Comparison of ENCODE assay signal across 8 cellular contexts in the genomic region with DNA sequence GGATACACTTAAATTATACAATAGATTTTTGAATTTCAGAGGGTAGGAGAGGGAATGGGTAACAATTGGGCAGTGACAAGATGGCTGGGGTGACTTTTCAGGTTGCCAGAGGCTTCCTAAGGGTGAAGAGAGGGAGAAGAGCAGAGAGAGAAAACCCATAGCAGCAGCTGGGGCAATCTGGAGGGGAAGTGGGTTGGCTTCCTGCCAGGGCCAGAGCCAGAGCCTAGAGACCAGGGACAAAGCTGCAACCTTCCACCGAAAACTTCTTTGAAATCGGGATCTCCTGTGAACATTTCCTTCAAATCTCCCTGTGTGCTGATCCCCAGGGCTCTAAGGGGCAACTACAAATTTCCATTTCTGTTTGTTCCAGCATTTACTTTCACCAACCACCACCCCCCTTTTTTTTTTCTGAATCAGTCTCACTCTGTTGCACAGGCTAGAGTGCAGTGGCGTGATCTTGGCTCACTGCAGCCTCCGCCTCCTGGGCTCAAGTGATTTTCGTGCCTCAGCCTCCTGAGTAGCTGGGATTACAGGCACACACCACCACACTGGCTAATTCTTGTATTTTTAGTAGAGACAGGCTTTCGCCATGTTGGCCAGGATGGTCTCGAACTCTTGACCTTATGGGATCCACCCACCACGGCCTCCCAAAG. TPM values are rescaled to one million over a fixed set of nuclear protein-coding genes. Genes with fewer than 3 reads are reported as not detected.
DNase-seq lines count a peak whose midpoint lies in the region; ATAC-seq and TF ChIP-seq lines count a peak whose summit lies in the region.

No MANE protein-coding gene starts in this region.

- no peak overlapping the region for H3K4me3 ChIP-seq in A673 (ENCODE audit: low read depth, low read length, poor library complexity, severe bottlenecking)
- H3K4me3 ChIP-seq in Loucy (ENCODE audit: low read length, poor library complexity, severe bottlenecking) = peak overlapping the region; percentile 55
- H3K4me3 ChIP-seq in heart left ventricle = no peak overlapping the region
- no peak overlapping the region for H3K4me3 ChIP-seq in tibial artery
- H3K4me3 ChIP-seq in gastrocnemius medialis = no peak overlapping the region

- BruUV-seq in A673 (replicated peaks; lab: Mats Ljungman, UMichigan) = no TSS peak

- peak overlapping the region; percentile 16; the same call in 1 of the 2 replicates for H2AFZ ChIP-seq in Loucy (ENCODE audit: low read length)

- TF ChIP-seq CTCF in A673 (conservative IDR thresholded peaks at IDR 0.05; ENCODE audit: low read depth, low read length) = no peak
- TF ChIP-seq CTCF in Loucy (conservative IDR thresholded peaks at IDR 0.05; ENCODE audit: low read length) = no peak
- no peak for TF ChIP-seq CTCF in heart left ventricle (IDR thresholded peaks at IDR 0.05)
- no peak for TF ChIP-seq CTCF in tibial artery (IDR thresholded peaks at IDR 0.05)
- TF ChIP-seq CTCF in gastrocnemius medialis (IDR thresholded peaks at IDR 0.05 in 4 of 5, conservative IDR thresholded peaks at IDR 0.05 in 1 of 5) = no peak

- DNase-seq in A673 (ENCODE audit: low spot score) = peak; percentile 66
- peak; percentile 40 to 58 for DNase-seq in activated CD4-positive, alpha-beta T cell treated with anti-CD3 and anti-CD28 coated beads for 4 hours
- DNase-seq in heart left ventricle = peak in 4 of 5 donors; percentile 60 to 87 (median 71)
- DNase-seq in tibial artery = peak in 1 of 2 donors; percentile 56
- no peak for DNase-seq in gastrocnemius medialis
- DNase-seq in DMS153 (lab: John Stamatoyannopoulos, UW) = no peak

- intact Hi-C loops in A673 (cut with micrococcal nuclease; ENCODE audit: unreplicated experiment) = no loop called here
- intact Hi-C loops in heart left ventricle (cut with DNase I) = no loop called here
- intact Hi-C loops in tibial artery (cut with DNase I; ENCODE audit: low total_unique reads) = no loop called here
- intact Hi-C loops in gastrocnemius medialis (cut with DNase I; ENCODE audit: low total_unique reads) = no loop called here

- POLR2A ChIA-PET in A673 (lab: Charles Lee; ENCODE audit: low non-redundant PET) = no interaction called here

- in situ Hi-C loops in gastrocnemius medialis (cut with MboI; ENCODE audit: low sequenced_read_pairs in 4 of 4) = no loop called here

- no peaks in the 10 kb centered on the region for H3K27me3 ChIP-seq in A673 (replicated peaks; ENCODE audit: insufficient read depth, low read depth, low read length, poor library complexity)
- no peaks in the 10 kb centered on the region for H3K27me3 ChIP-seq in Loucy (ENCODE audit: insufficient read depth, low read length, poor library complexity, severe bottlenecking)
- H3K27me3 ChIP-seq in heart left ventricle = no peaks in the 10 kb centered on the region
- H3K27me3 ChIP-seq in tibial artery = no peaks in the 10 kb centered on the region
- H3K27me3 ChIP-seq in gastrocnemius medialis = no peaks in the 10 kb centered on the region

- H3K9ac ChIP-seq in Loucy (ENCODE audit: low read depth, low read length, poor library complexity, severe bottlenecking) = peak overlapping the region; percentile 37

- H3K4me1 ChIP-seq in A673 (ENCODE audit: insufficient read depth, low read length, poor library complexity, severe bottlenecking) = peaks cover 46% of the 10 kb centered on the region
- H3K4me1 ChIP-seq in Loucy (ENCODE audit: insufficient read depth, low read length, poor library complexity, severe bottlenecking) = peaks cover 32% of the 10 kb centered on the region
- peaks cover 0 to 75% (median 37%) of the 10 kb centered on the region in 12 donors for H3K4me1 ChIP-seq in heart left ventricle
- H3K4me1 ChIP-seq in tibial artery = peaks cover 2 to 68% (median 50%) of the 10 kb centered on the region in 4 donors
- peaks cover 13 to 19% of the 10 kb centered on the region in 2 donors for H3K4me1 ChIP-seq in gastrocnemius medialis

- H3K9me2 ChIP-seq in Loucy (replicated peaks; ENCODE audit: low read depth, low read length) = no peaks in the 10 kb centered on the region

- no peak for ATAC-seq in heart left ventricle
- ATAC-seq in gastrocnemius medialis = no peak
- ATAC-seq in HG03175 (IDR thresholded peaks at IDR 0.05; ENCODE audit: unreplicated experiment) = no peak

- H4K20me1 ChIP-seq in Loucy (ENCODE audit: insufficient read depth, low read length, poor library complexity, severe bottlenecking) = peaks cover 9% of the 10 kb centered on the region

- TF ChIP-seq POLR2A in heart left ventricle (IDR thresholded peaks at IDR 0.05) (no peak), gastrocnemius medialis (IDR thresholded peaks at IDR 0.05) (no peak)

- H3F3A ChIP-seq in Loucy (ENCODE audit: low read depth) = no peaks in the 10 kb centered on the region

- H3K9me3 ChIP-seq in A673 (ENCODE audit: low read depth, low read length, poor library complexity, severe bottlenecking) (no peaks in the 10 kb centered on the region), Loucy (ENCODE audit: insufficient read depth, low read depth, low read length) (no peaks in the 10 kb centered on the region), heart left ventricle (no peaks in the 10 kb centered on the region), tibial artery (no peaks in the 10 kb centered on the region), gastrocnemius medialis (no peaks in the 10 kb centered on the region)

- no peaks in the 10 kb centered on the region for H3K36me3 ChIP-seq in A673 (ENCODE audit: insufficient read depth, low read length, poor library complexity, severe bottlenecking)
- no peaks in the 10 kb centered on the region for H3K36me3 ChIP-seq in Loucy (ENCODE audit: insufficient read depth, low read length)
- peaks cover 0 to under 1% (median 0%) of the 10 kb centered on the region in 9 donors for H3K36me3 ChIP-seq in heart left ventricle
- H3K36me3 ChIP-seq in tibial artery = no peaks in the 10 kb centered on the region
- H3K36me3 ChIP-seq in gastrocnemius medialis = no peaks in the 10 kb centered on the region

- H3K27ac ChIP-seq in A673 (ENCODE audit: low read depth, low read length, poor library complexity, severe bottlenecking) = peak overlapping the region; percentile 45
- H3K27ac ChIP-seq in heart left ventricle = peak overlapping the region in 8 of 12 donors; percentile 41 to 99 (median 96)
- H3K27ac ChIP-seq in tibial artery = peak overlapping the region; percentile 96 to 98
- peak overlapping the region in 1 of 4 donors; percentile 64 for H3K27ac ChIP-seq in gastrocnemius medialis

- peaks cover 11% of the 10 kb centered on the region for H3K79me2 ChIP-seq in Loucy (ENCODE audit: insufficient read depth, low read length)

- H3K4me2 ChIP-seq in Loucy (ENCODE audit: low read depth, low read length, poor library complexity, severe bottlenecking) = peak overlapping the region; percentile 69

- CTCF ChIA-PET in A673 (lab: Charles Lee) = no interaction called here

- WGBS in heart left ventricle, 4 donors = 72 to 80% (median 73%) methylated on average over 8 of the region's 8 CpGs

RNA-seq across cellular contexts. Expression of a gene that starts 3.1 kb away (rescaled TPM):
- 31.0 and 46.8 TPM in 2 replicates for total RNA-seq in A673 (2021)
- total RNA-seq in heart left ventricle = 10 to 100 TPM in 8 of 9 donors, 1 to 10 TPM in 1; 7.5 to 76.9 (median 16.3) TPM
- 10 to 100 TPM; 21.0 to 31.2 TPM for polyA plus RNA-seq in heart left ventricle
- total RNA-seq in gastrocnemius medialis = 10 to 100 TPM in 2 of 4 donors, 1 to 10 TPM in 2; 6.8 to 18.2 (median 11.3) TPM

RNA-seq across cellular contexts. Expression of a gene that starts 3.9 kb away (rescaled TPM):
- total RNA-seq in A673 (2021) (235 and 237 TPM in 2 replicates), heart left ventricle (100 to 1,000 TPM; 215 to 466 (median 343) TPM), gastrocnemius medialis (100 to 1,000 TPM; 191 to 283 (median 251) TPM)
- polyA plus RNA-seq in heart left ventricle = 100 to 1,000 TPM; 335 to 517 TPM

RNA-seq across cellular contexts. Expression of a gene that starts 11.2 kb away (rescaled TPM):
- 39.1 and 40.2 TPM in 2 replicates for total RNA-seq in A673 (2021)
- 1 to 10 TPM in 8 of 9 donors, under 1 TPM in 1; 0.89 to 3.9 (median 1.8) TPM for total RNA-seq in heart left ventricle
- polyA plus RNA-seq in heart left ventricle = 1 to 10 TPM; 1.3 to 2.0 TPM
- total RNA-seq in gastrocnemius medialis = 1 to 10 TPM in 2 of 4 donors, under 1 TPM in 1, not detected in 1; 0.91 to 5.4 (median 1.3) TPM

RNA-seq across cellular contexts. Expression of a gene that starts 23.9 kb away (rescaled TPM):
- total RNA-seq in A673 (2021) = 64.1 and 72.8 TPM in 2 replicates
- total RNA-seq in heart left ventricle = 10 to 100 TPM in 4 of 9 donors, 1 to 10 TPM in 5; 4.9 to 12.5 (median 9.9) TPM
- polyA plus RNA-seq in heart left ventricle = 1 to 10 TPM; 4.5 to 7.9 TPM
- 1 to 10 TPM; 4.9 to 6.2 (median 5.7) TPM for total RNA-seq in gastrocnemius medialis

RNA-seq across cellular contexts. Expression of a gene that starts 42.6 kb away (rescaled TPM):
- 76.7 and 77.8 TPM in 2 replicates for total RNA-seq in A673 (2021)
- 10 to 100 TPM; 18.3 to 58.0 (median 31.6) TPM for total RNA-seq in heart left ventricle
- 10 to 100 TPM; 27.4 to 57.0 TPM for polyA plus RNA-seq in heart left ventricle
- total RNA-seq in gastrocnemius medialis = 10 to 100 TPM; 20.0 to 37.7 (median 24.9) TPM

Comparison
In these comparisons a context has a peak if more than half of its experiments do, and no peak if none do; other contexts are left out.
1. DNase-seq: peak in A673 (single experiment), activated CD4-positive, alpha-beta T cell treated with anti-CD3 and anti-CD28 coated beads for 4 hours (2 of 2) and heart left ventricle (4 of 5); none in gastrocnemius medialis (0 of 2) and DMS153 (single experiment).